Comparison of ENCODE assay signal across 9 cellular contexts in the genomic region with DNA sequence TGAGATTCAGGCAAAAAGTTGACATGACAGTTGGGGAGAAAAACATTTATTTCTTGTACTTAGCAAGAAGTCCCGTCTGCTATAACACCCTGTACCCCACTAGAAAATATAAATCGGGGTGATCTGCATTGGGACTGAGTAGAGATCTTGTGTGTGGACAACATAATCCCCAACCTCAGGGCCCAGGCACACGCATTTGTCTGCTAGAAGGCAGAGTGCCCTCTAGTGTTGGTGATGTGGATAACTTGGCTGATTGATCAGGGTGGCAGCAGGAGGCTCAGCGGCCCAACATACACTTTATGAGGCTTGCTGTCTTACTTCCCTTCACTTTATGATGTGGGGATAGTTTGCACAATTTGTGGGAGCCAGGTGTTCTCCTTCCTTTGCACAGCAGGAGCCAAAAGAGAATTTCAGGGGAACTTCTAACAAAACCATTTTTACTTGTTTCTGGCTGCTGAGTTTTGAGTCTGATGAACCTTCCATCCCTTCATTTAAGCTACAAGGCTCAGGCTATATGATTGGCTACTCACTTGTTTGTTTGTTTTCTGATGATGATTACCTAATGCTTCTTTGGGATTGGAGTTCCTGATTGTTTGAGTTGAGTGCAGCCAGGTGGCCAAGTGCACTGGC.
A peak's percentile ranks its signal among the peaks of the same experiment; 100 is the strongest.
DNase-seq lines count a peak whose midpoint lies in the region; ATAC-seq, FAIRE-seq and TF ChIP-seq lines count a peak whose summit lies in the region.
"Had no signal": no experiment of that assay in that cellular context is flagged by ENCODE, and none has a peak within 500 bp of the region (broad histone marks: within the 10 kb centered on the region; RNA-seq: fewer than 3 reads in every experiment).

No MANE protein-coding gene starts in this region.

- in situ Hi-C loops in KBM-7 (cut with MboI; ENCODE audit: low pct_unique_long_range_greater_than_20kb, low sequenced_read_pairs): no loop called here

- ATAC-seq in GM21825 (IDR thresholded peaks at IDR 0.05; ENCODE audit: unreplicated experiment) (peak; percentile 85), mucosa of descending colon (peak; percentile 96)

- H2AFZ ChIP-seq in endothelial cell of umbilical vein (ENCODE audit: low read depth, low read length): no peak overlapping the region

- H3K27me3 ChIP-seq in endothelial cell of umbilical vein (ENCODE audit: control insufficient read depth in 2 of 2, insufficient read depth in 2 of 2, low read length in 2 of 2): no peaks in the 10 kb centered on the region

- dilution Hi-C loops in endothelial cell of umbilical vein (cut with MboI; ENCODE audit: extremely low pct_ligation_motif_present, low sequenced_read_pairs): no loop called here

- H3K9me1 ChIP-seq in endothelial cell of umbilical vein (replicated peaks; ENCODE audit: control insufficient read depth, extremely low read depth, insufficient read depth, low read length): no peaks in the 10 kb centered on the region

- peak; percentile 50 to 69 for TF ChIP-seq CTCF in endothelial cell of umbilical vein (IDR thresholded peaks at IDR 0.05; ENCODE audit: extremely low read depth in 1 of 2, insufficient read depth in 1 of 2, low read depth in 1 of 2, low read length in 2 of 2)
- TF ChIP-seq CTCF in mucosa of descending colon (IDR thresholded peaks at IDR 0.05): peak; percentile 37

- no peaks in the 10 kb centered on the region for H3K4me1 ChIP-seq in endothelial cell of umbilical vein (ENCODE audit: control insufficient read depth, extremely low read depth, insufficient read depth, low read length)
- no peaks in the 10 kb centered on the region for H3K4me1 ChIP-seq in mucosa of descending colon (ENCODE audit: low read depth)

- no peak for TF ChIP-seq POLR2A in endothelial cell of umbilical vein (IDR thresholded peaks at IDR 0.05; ENCODE audit: low read depth, low read length)

- BruUV-seq in endothelial cell of umbilical vein (replicated peaks; lab: Mats Ljungman, UMichigan): no TSS peak

- H3K9ac ChIP-seq in SK-N-MC (ENCODE audit: insufficient read length) (no peak overlapping the region), endothelial cell of umbilical vein (replicated peaks; ENCODE audit: extremely low read depth, insufficient read depth, low read length) (no peak overlapping the region)

- H3K79me2 ChIP-seq in endothelial cell of umbilical vein (ENCODE audit: control insufficient read depth, insufficient read depth, low read length): no peaks in the 10 kb centered on the region

- no peaks in the 10 kb centered on the region for H4K20me1 ChIP-seq in endothelial cell of umbilical vein (replicated peaks; ENCODE audit: control insufficient read depth, extremely low read depth, insufficient read depth, low read length)

- intact Hi-C loops in endothelial cell of umbilical vein (cut with micrococcal nuclease) (loop anchor here (1.0 kb wide), 3 partner anchors 484 to 709 kb away; no protein-coding TSS in a partner anchor), mucosa of descending colon (cut with DNase I, micrococcal nuclease) (loop anchor here in 1 of 2 donors (5.0 kb wide), 1 partner anchor 129 kb away; no protein-coding TSS in a partner anchor)

- CTCF ChIA-PET in endothelial cell of umbilical vein (lab: Charles Lee): interaction anchor here (1.0 to 1.1 kb wide), 2 partner anchors 484 to 709 kb away, joined by 10 to 18 read pairs; no protein-coding TSS in a partner anchor

- POLR2A ChIA-PET in endothelial cell of umbilical vein (lab: Charles Lee): no interaction called here

- H3K27ac ChIP-seq in SK-N-MC (no peak overlapping the region), endothelial cell of umbilical vein (ENCODE audit: insufficient read depth, low read depth, low read length) (no peak overlapping the region)
- H3K27ac ChIP-seq: epithelial cell of prostate had no signal

- H3K4me3 ChIP-seq in SK-N-MC (no peak overlapping the region), endothelial cell of umbilical vein (replicated peaks in 1 of 3; ENCODE audit: insufficient read depth in 1 of 3, low read depth in 1 of 3, low read length in 3 of 3) (no peak overlapping the region), mucosa of descending colon (no peak overlapping the region)

- H3K36me3 ChIP-seq in SK-N-MC (ENCODE audit: insufficient read depth, low read length) (no peaks in the 10 kb centered on the region), endothelial cell of umbilical vein (ENCODE audit: control insufficient read depth in 2 of 2, extremely low read depth in 1 of 2, insufficient read depth in 2 of 2, low read length in 2 of 2) (no peaks in the 10 kb centered on the region), mucosa of descending colon (ENCODE audit: low read depth) (no peaks in the 10 kb centered on the region)

- FAIRE-seq in endothelial cell of umbilical vein (lab: Jason Lieb, UNC): peak; percentile 66

- peak; percentile 57 for DNase-seq in activated CD8-positive, alpha-beta memory T cell treated with anti-CD3 and anti-CD28 coated beads for 24 hours
- DNase-seq in activated CD8-positive, alpha-beta memory T cell treated with anti-CD3 and anti-CD28 coated beads, Interleukin-2, amount 50 U/mL, for 4 hours: no peak
- peak; percentile 54 for DNase-seq in KBM-7
- peak; percentile 5 for DNase-seq in SK-N-MC (ENCODE audit: low read depth, low spot score)
- peak; percentile 42 for DNase-seq in endothelial cell of umbilical vein (ENCODE audit: low read depth, low spot score)
- peak; percentile 44 to 81 (median 47) for DNase-seq in mucosa of descending colon
- no peak for DNase-seq in epidermal melanocyte (ENCODE audit: insufficient read length, low spot score)

- no peaks in the 10 kb centered on the region for H3K9me3 ChIP-seq in SK-N-MC (ENCODE audit: low read depth, low read length)
- no peaks in the 10 kb centered on the region for H3K9me3 ChIP-seq in endothelial cell of umbilical vein (replicated peaks; ENCODE audit: control insufficient read depth, insufficient read depth, low read length)
- H3K9me3 ChIP-seq in mucosa of descending colon: no peaks in the 10 kb centered on the region

- no peak overlapping the region for H3K4me2 ChIP-seq in endothelial cell of umbilical vein (ENCODE audit: insufficient read depth, low read length)

TF ChIP-seq in endothelial cell of umbilical vein, 7 proteins besides CTCF, POLR2A, EP300 and RAD21:
- TF ChIP-seq POLR2AphosphoS5 (IDR thresholded peaks at IDR 0.05; ENCODE audit: insufficient read depth, low read depth, low read length): no peak
- TF ChIP-seq FOS (IDR thresholded peaks at IDR 0.05; ENCODE audit: borderline replicate concordance, insufficient read depth, low read length): no peak
- TF ChIP-seq JUN (IDR thresholded peaks at IDR 0.05; ENCODE audit: borderline replicate concordance, insufficient read depth, insufficient read length, low read depth): no peak
- no peak for TF ChIP-seq EZH2 (IDR thresholded peaks at IDR 0.05; ENCODE audit: borderline replicate concordance, low read depth, low read length, severe bottlenecking)
- TF ChIP-seq, protein P1, sequence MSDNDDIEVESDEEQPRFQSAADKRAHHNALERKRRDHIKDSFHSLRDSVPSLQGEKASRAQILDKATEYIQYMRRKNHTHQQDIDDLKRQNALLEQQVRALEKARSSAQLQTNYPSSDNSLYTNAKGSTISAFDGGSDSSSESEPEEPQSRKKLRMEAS (IDR thresholded peaks at IDR 0.05; ENCODE audit: insufficient read depth, insufficient read length): no peak
- TF ChIP-seq MYC (IDR thresholded peaks at IDR 0.05; ENCODE audit: low read depth, low read length): no peak
- TF ChIP-seq GATA2 (IDR thresholded peaks at IDR 0.05; ENCODE audit: insufficient read depth, insufficient read length, low read depth, low read length): no peak

Comparison
In these comparisons a context has a peak if more than half of its experiments do, and no peak if none do; other contexts are left out.
1. DNase-seq: peak in activated CD8-positive, alpha-beta memory T cell treated with anti-CD3 and anti-CD28 coated beads for 24 hours (single experiment), KBM-7 (single experiment), SK-N-MC (single experiment), endothelial cell of umbilical vein (single experiment) and mucosa of descending colon (3 of 3); none in activated CD8-positive, alpha-beta memory T cell treated with anti-CD3 and anti-CD28 coated beads, Interleukin-2, amount 50 U/mL, for 4 hours (single experiment) and epidermal melanocyte (single experiment).